In genomic region chr9:109641079-109641659, GRCh38 we compare ENCODE assay signal across 9 cellular contexts.
DNase-seq lines count a peak whose midpoint lies in the region; ATAC-seq and TF ChIP-seq lines count a peak whose summit lies in the region.
"Had no signal": no experiment of that assay in that cellular context is flagged by ENCODE, and none has a peak within 500 bp of the region (broad histone marks: within the 10 kb centered on the region; RNA-seq: fewer than 3 reads in every experiment).

No MANE protein-coding gene starts in this region.

- H3K4me1 ChIP-seq in esophagus squamous epithelium = peaks cover 9 to 21% (median 15%) of the 10 kb centered on the region in 3 donors
- peaks cover 10% of the 10 kb centered on the region for H3K4me1 ChIP-seq in neuron (ENCODE audit: insufficient read depth, low read length)

- H3K4me3 Mint-ChIP-seq in activated CD8-positive, alpha-beta T cell treated with anti-CD3 and anti-CD28 coated beads for 36 hours = no peak overlapping the region
- H3K4me3 Mint-ChIP-seq in activated naive CD4-positive, alpha-beta T cell treated with anti-CD3 and anti-CD28 coated beads for 36 hours = no peak overlapping the region

- H3K27ac ChIP-seq in AG04450 (ENCODE audit: low read depth, low read length) (no peak overlapping the region), esophagus squamous epithelium (no peak overlapping the region)
- H3K27ac ChIP-seq: HL-60 had no signal

- H3K4me3 ChIP-seq in AG04450 (ENCODE audit: low read depth, low read length) (peak overlapping the region; percentile 48), esophagus squamous epithelium (peak overlapping the region; percentile 14 to 66 (median 34)), neuron (ENCODE audit: low read length) (peak overlapping the region; percentile 41)

- no peak overlapping the region for H3K27ac Mint-ChIP-seq in activated CD8-positive, alpha-beta T cell treated with anti-CD3 and anti-CD28 coated beads for 36 hours
- H3K27ac Mint-ChIP-seq in activated naive CD4-positive, alpha-beta T cell treated with anti-CD3 and anti-CD28 coated beads for 36 hours = no peak overlapping the region

- intact Hi-C loops in esophagus squamous epithelium (cut with DNase I) = no loop called here
- intact Hi-C loops in activated CD8-positive, alpha-beta T cell treated with anti-CD3 and anti-CD28 coated beads for 36 hours (cut with micrococcal nuclease) = no loop called here
- intact Hi-C loops in activated naive CD4-positive, alpha-beta T cell treated with anti-CD3 and anti-CD28 coated beads for 36 hours (cut with micrococcal nuclease) = no loop called here

- H3K4me1 Mint-ChIP-seq in activated CD8-positive, alpha-beta T cell treated with anti-CD3 and anti-CD28 coated beads for 36 hours (ENCODE audit: low read depth) = no peaks in the 10 kb centered on the region
- no peaks in the 10 kb centered on the region for H3K4me1 Mint-ChIP-seq in activated naive CD4-positive, alpha-beta T cell treated with anti-CD3 and anti-CD28 coated beads for 36 hours (ENCODE audit: low read depth)

- H3K27me3 Mint-ChIP-seq in activated CD8-positive, alpha-beta T cell treated with anti-CD3 and anti-CD28 coated beads for 36 hours = peaks cover 33% of the 10 kb centered on the region
- peaks cover 45% of the 10 kb centered on the region for H3K27me3 Mint-ChIP-seq in activated naive CD4-positive, alpha-beta T cell treated with anti-CD3 and anti-CD28 coated beads for 36 hours (ENCODE audit: low read depth)

- no peak for TF ChIP-seq POLR2A in esophagus squamous epithelium (IDR thresholded peaks at IDR 0.05)

- H3K9me3 Mint-ChIP-seq in activated CD8-positive, alpha-beta T cell treated with anti-CD3 and anti-CD28 coated beads for 36 hours = no peaks in the 10 kb centered on the region
- H3K9me3 Mint-ChIP-seq in activated naive CD4-positive, alpha-beta T cell treated with anti-CD3 and anti-CD28 coated beads for 36 hours = no peaks in the 10 kb centered on the region

- TF ChIP-seq CTCF in AG04450 (IDR thresholded peaks at IDR 0.05; ENCODE audit: low read depth, low read length) (no peak), esophagus squamous epithelium (IDR thresholded peaks at IDR 0.05) (no peak)
- TF ChIP-seq CTCF in activated CD8-positive, alpha-beta T cell treated with anti-CD3 and anti-CD28 coated beads for 36 hours (IDR thresholded peaks at IDR 0.05) = no peak

- no peak for DNase-seq in AG04450 (ENCODE audit: low read depth, low spot score)
- peak; percentile 65 for DNase-seq in NCI-H1105 treated with DMSO at 0.1 percent for 48 hours (lab: John Stamatoyannopoulos, UW)
- DNase-seq in esophagus squamous epithelium (lab: John Stamatoyannopoulos, UW) = no peak
- no peak for DNase-seq in iPS-NIHi11 (ENCODE audit: low spot score)
- DNase-seq in NCI-H2081 treated with DMSO at 0.1 percent for 48 hours (lab: John Stamatoyannopoulos, UW) = no peak
- no peak for DNase-seq in activated CD8-positive, alpha-beta T cell treated with anti-CD3 and anti-CD28 coated beads for 36 hours
- DNase-seq in activated naive CD4-positive, alpha-beta T cell treated with anti-CD3 and anti-CD28 coated beads for 36 hours = no peak

- CTCF ChIA-PET in AG04450 (lab: Charles Lee) = interaction anchor here (0.6 kb wide), 1 partner anchor 71 kb away, joined by 3 read pairs; no protein-coding TSS in a partner anchor
- CTCF ChIA-PET in activated CD8-positive, alpha-beta T cell treated with anti-CD3 and anti-CD28 coated beads for 36 hours (lab: Charles Lee) = no interaction called here
- CTCF ChIA-PET in activated naive CD4-positive, alpha-beta T cell treated with anti-CD3 and anti-CD28 coated beads for 36 hours (lab: Charles Lee) = no interaction called here

- H3K36me3 Mint-ChIP-seq in activated CD8-positive, alpha-beta T cell treated with anti-CD3 and anti-CD28 coated beads for 36 hours (ENCODE audit: low read depth) = no peaks in the 10 kb centered on the region
- H3K36me3 Mint-ChIP-seq in activated naive CD4-positive, alpha-beta T cell treated with anti-CD3 and anti-CD28 coated beads for 36 hours (ENCODE audit: low read depth) = no peaks in the 10 kb centered on the region

- no peaks in the 10 kb centered on the region for H3K36me3 ChIP-seq in esophagus squamous epithelium
- H3K36me3 ChIP-seq in neuron (ENCODE audit: insufficient read depth, low read length) = no peaks in the 10 kb centered on the region

- no peaks in the 10 kb centered on the region; the same call in 1 of the 2 replicates for H3K9me3 ChIP-seq in AG04450 (ENCODE audit: control insufficient read depth, insufficient read depth, low read length)
- H3K9me3 ChIP-seq in esophagus squamous epithelium = no peaks in the 10 kb centered on the region
- no peaks in the 10 kb centered on the region for H3K9me3 ChIP-seq in neuron (ENCODE audit: low read length)

- POLR2A ChIA-PET in AG04450 (lab: Yijun Ruan, JAX) = no interaction called here
- POLR2A ChIA-PET in activated CD8-positive, alpha-beta T cell treated with anti-CD3 and anti-CD28 coated beads for 36 hours (lab: Charles Lee) = no interaction called here

- H3K27me3 ChIP-seq in AG04450 (ENCODE audit: control insufficient read depth, insufficient read depth, low read length) (peaks cover 65% of the 10 kb centered on the region), esophagus squamous epithelium (peaks cover 0 to 92% (median 8%) of the 10 kb centered on the region in 4 donors), neuron (ENCODE audit: insufficient read depth, low read length) (peaks cover 46% of the 10 kb centered on the region)

- H2AFZ ChIP-seq in neuron (ENCODE audit: low read depth, low read length) = peak overlapping the region; percentile 56

- ATAC-seq in activated CD8-positive, alpha-beta T cell treated with anti-CD3 and anti-CD28 coated beads for 36 hours = no peak

- 17 to 18% methylated on average over 19 of the region's 19 CpGs for WGBS in esophagus squamous epithelium, 2 donors
